ENCODE assay signal across 8 cellular contexts in genomic region chr7:5284304-5285281, GRCh38. TPM values are rescaled to one million over a fixed set of nuclear protein-coding genes. Genes with fewer than 3 reads are reported as not detected.
DNase-seq lines count a peak whose midpoint lies in the region; ATAC-seq, FAIRE-seq and TF ChIP-seq lines count a peak whose summit lies in the region.

No MANE protein-coding gene starts in this region.

- H3K9me3 ChIP-seq in A549, result no peaks in the 10 kb centered on the region

- no peak overlapping the region for H3K27ac Mint-ChIP-seq in activated naive CD8-positive, alpha-beta T cell

- peak overlapping the region; percentile 12 to 96 for H3K27ac ChIP-seq in A549

- TF ChIP-seq POLR2A in A549 (IDR thresholded peaks at IDR 0.05; ENCODE audit: low read length), result no peak

- CTCF ChIA-PET in A549 (lab: Yijun Ruan, JAX), result interaction anchor here (0.6 to 2.7 kb wide), 5 partner anchors 10 to 44 kb away, joined by 3 to 20 read pairs (median 3); no protein-coding TSS in a partner anchor
- CTCF ChIA-PET in GM10248 (lab: Yijun Ruan, JAX), result interaction anchor here (0.6 to 1.4 kb wide), 7 partner anchors 10 to 311 kb away, joined by 3 to 4 read pairs (median 4); partner anchors contain the start of gene WIPI2

- peak; percentile 63 to 71 for TF ChIP-seq RAD21 in A549 (conservative IDR thresholded peaks at IDR 0.05 in 1 of 2, IDR thresholded peaks at IDR 0.05 in 1 of 2)

- no peaks in the 10 kb centered on the region for H3K9me3 Mint-ChIP-seq in activated naive CD8-positive, alpha-beta T cell (ENCODE audit: low read depth)

- H3K4me1 Mint-ChIP-seq in activated naive CD8-positive, alpha-beta T cell (ENCODE audit: low read depth), result no peaks in the 10 kb centered on the region

- POLR2A ChIA-PET in A549 (lab: Yijun Ruan, JAX), result interaction anchor here (1.3 kb wide), 1 partner anchor 44 kb away, joined by 3 read pairs; no protein-coding TSS in a partner anchor
- POLR2A ChIA-PET in GM10248 (lab: Yijun Ruan, JAX), result no interaction called here

- H3K36me3 Mint-ChIP-seq in activated naive CD8-positive, alpha-beta T cell, result no peaks in the 10 kb centered on the region

- H3K4me3 ChIP-seq in A549, result peak overlapping the region; percentile 74; the same call in 1 of the 3 replicates

- H3K4me1 ChIP-seq in A549, result peaks cover 17% of the 10 kb centered on the region

- peak overlapping the region; percentile 76 for H3K4me3 Mint-ChIP-seq in activated naive CD8-positive, alpha-beta T cell

- DNase-seq in A549 (ENCODE audit: low read depth in 1 of 2, low spot score in 1 of 2) (peak; percentile 83 to 84), GM10248 (ENCODE audit: extremely low spot score) (peak; percentile 69), NCI-H2107 (lab: John Stamatoyannopoulos, UW) (peak; percentile 76), kidney tubule cell (ENCODE audit: low spot score) (peak; percentile 63), cortex of kidney (lab: John Stamatoyannopoulos, UW) (no peak)
- DNase-seq in activated effector memory CD4-positive, alpha-beta T cell treated with Interleukin-2 at 50 U/mL for 16 hours, result no peak

- ATAC-seq in A549 (peak; percentile 71 to 88), HG03175 (IDR thresholded peaks at IDR 0.05; ENCODE audit: unreplicated experiment) (no peak)

- peaks cover 3% of the 10 kb centered on the region for H3K27me3 Mint-ChIP-seq in activated naive CD8-positive, alpha-beta T cell

- peak overlapping the region; percentile 99 for H3K4me2 ChIP-seq in A549

- 9% methylated on average over 16 of the region's 24 CpGs for WGBS in A549 (ENCODE audit: missing lambda C conversion rate)

- no peak for TF ChIP-seq EP300 in A549 (IDR thresholded peaks at IDR 0.05)

- FAIRE-seq in A549 (lab: Jason Lieb, UNC), result no peak

- peak; percentile 60 for TF ChIP-seq CTCF in A549 (IDR thresholded peaks at IDR 0.05)
- TF ChIP-seq CTCF in GM10248 (IDR thresholded peaks at IDR 0.05; ENCODE audit: control extremely low read depth, extremely low read depth, low read depth, missing control alignments), result peak; percentile 57

TF ChIP-seq in A549, 52 proteins besides CTCF, POLR2A, EP300 and RAD21:
- no peak for TF ChIP-seq ZNF302 (CRISPR knock-in tag; IDR thresholded peaks at IDR 0.05)
- TF ChIP-seq POLR2AphosphoS2 (conservative IDR thresholded peaks at IDR 0.05; ENCODE audit: low read length), result no peak
- TF ChIP-seq PBX3 (IDR thresholded peaks at IDR 0.05), result no peak
- no peak for TF ChIP-seq CBX8 (IDR thresholded peaks at IDR 0.05)
- no peak for TF ChIP-seq CBX2 (IDR thresholded peaks at IDR 0.05; ENCODE audit: borderline replicate concordance, low read depth)
- TF ChIP-seq ATOH8 (CRISPR knock-in tag; IDR thresholded peaks at IDR 0.05; ENCODE audit: low read depth), result no peak
- peak in 1 of 2 experiments; percentile 26; a peak in 1 of 5 replicates for TF ChIP-seq JUN (IDR thresholded peaks at IDR 0.05)
- no peak for TF ChIP-seq SREBF2 (IDR thresholded peaks at IDR 0.05)
- no peak for TF ChIP-seq ZFP36 (IDR thresholded peaks at IDR 0.05; ENCODE audit: borderline replicate concordance, partially characterized antibody)
- TF ChIP-seq SMC3 (IDR thresholded peaks at IDR 0.05), result peak; percentile 46; the same call in 2 of the 3 replicates
- no peak for TF ChIP-seq CEBPB (IDR thresholded peaks at IDR 0.05)
- TF ChIP-seq FOXS1 (CRISPR knock-in tag; IDR thresholded peaks at IDR 0.05), result no peak
- no peak for TF ChIP-seq CHD2 (IDR thresholded peaks at IDR 0.05; ENCODE audit: low read length, partially characterized antibody)
- no peak for TF ChIP-seq BCL3 (IDR thresholded peaks at IDR 0.05)
- TF ChIP-seq MAX (IDR thresholded peaks at IDR 0.05), result peak; percentile 41; the same call in 1 of the 2 replicates
- TF ChIP-seq NFE2L2 (conservative IDR thresholded peaks at IDR 0.05; ENCODE audit: low read length), result no peak
- TF ChIP-seq RFX5 (IDR thresholded peaks at IDR 0.05), result no peak

RNA-seq across cellular contexts. Expression of gene SLC29A4, which starts 1.9 kb away (rescaled TPM):
- polyA plus RNA-seq in A549 (2011; rRNA removed), result 11.5 and 17.4 TPM in 2 replicates
- 10.8 and 21.0 TPM in 2 replicates for polyA plus RNA-seq in A549 (2012; cell fraction: cytosol; rRNA removed)
- 25.8 and 36.3 TPM in 2 replicates for polyA plus RNA-seq in A549 (2012; cell fraction: nucleus; rRNA removed)
- polyA plus RNA-seq in A549 (2017; fragmentation: RNase III; extraction: RNeasy Plus Mini Kit Qiagen cat#74134 plus additional on column Dnase treatment), result 10.3 to 14.8 TPM (median 12.6 TPM) in 3 replicates
- polyA minus RNA-seq in A549 (2011; rRNA and poly(A)+ RNA removed), result 31.9 and 50.7 TPM in 2 replicates

Comparison
In these comparisons a context has a peak if more than half of its experiments do, and no peak if none do; other contexts are left out.
1. DNase-seq: peak in A549 (2 of 2), GM10248 (single experiment), NCI-H2107 (single experiment) and kidney tubule cell (single experiment); none in activated effector memory CD4-positive, alpha-beta T cell treated with Interleukin-2 at 50 U/mL for 16 hours (single experiment) and cortex of kidney (single experiment).